In the genomic region with DNA sequence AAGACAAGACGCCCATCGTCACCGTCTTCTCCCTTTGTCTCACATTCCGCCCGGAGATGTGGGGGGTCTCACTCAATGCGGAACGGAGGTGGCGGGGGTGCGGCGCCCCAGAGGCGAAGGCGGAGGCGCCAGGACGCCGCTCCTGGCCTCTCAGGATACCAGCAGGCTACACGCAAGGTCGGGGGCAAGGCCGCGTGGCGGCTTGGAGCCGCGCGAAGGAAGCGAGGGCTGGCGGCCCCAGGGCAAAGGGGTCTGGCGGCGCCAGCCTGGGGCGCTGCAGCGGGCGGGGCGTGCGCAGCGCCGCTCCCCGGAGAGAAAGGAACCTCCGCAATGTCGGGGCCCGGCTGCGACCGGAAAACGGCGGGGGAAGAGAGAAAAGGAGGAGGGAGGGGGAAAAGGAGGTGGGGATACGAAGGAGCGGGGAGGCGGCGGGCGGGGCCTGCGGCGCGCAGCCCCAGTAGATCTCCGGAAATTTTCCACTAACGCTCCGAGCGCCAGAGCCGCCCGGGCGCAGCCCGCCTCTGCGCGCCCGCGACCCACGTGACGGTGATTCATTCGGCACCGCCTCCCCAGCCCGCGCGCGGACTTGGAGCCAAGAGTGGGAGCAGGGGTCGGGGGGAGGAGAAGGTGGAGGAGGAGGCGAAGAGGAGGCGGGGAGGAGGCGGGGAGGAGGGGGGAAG, we compare ENCODE assay signal across 1 cellular context.
A peak's percentile ranks its signal among the peaks of the same experiment; 100 is the strongest.
TF ChIP-seq lines count a peak whose summit lies in the region.

No MANE protein-coding gene starts in this region.

TF ChIP-seq in HepG2, 621 proteins besides CTCF, POLR2A, EP300 and RAD21 (continued from another document and continues in another):
- TF ChIP-seq ZNF224 (CRISPR knock-in tag; IDR thresholded peaks at IDR 0.05), result no peak
- no peak for TF ChIP-seq SMAD9 (CRISPR knock-in tag; IDR thresholded peaks at IDR 0.05)
- peak; percentile 74; the same call in 1 of the 2 replicates for TF ChIP-seq JUNB (CRISPR knock-in tag; IDR thresholded peaks at IDR 0.05; ENCODE audit: borderline replicate concordance)
- TF ChIP-seq, protein P1, sequence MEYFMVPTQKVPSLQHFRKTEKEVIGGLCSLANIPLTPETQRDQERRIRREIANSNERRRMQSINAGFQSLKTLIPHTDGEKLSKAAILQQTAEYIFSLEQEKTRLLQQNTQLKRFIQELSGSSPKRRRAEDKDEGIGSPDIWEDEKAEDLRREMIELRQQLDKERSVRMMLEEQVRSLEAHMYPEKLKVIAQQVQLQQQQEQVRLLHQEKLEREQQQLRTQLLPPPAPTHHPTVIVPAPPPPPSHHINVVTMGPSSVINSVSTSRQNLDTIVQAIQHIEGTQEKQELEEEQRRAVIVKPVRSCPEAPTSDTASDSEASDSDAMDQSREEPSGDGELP (IDR thresholded peaks at IDR 0.05; ENCODE audit: borderline replicate concordance, low read depth), result peak; percentile 41; the same call in 1 of the 2 replicates
- no peak for TF ChIP-seq ZNF550 (CRISPR knock-in tag; IDR thresholded peaks at IDR 0.05; ENCODE audit: borderline replicate concordance)
- no peak for TF ChIP-seq ZNF577 (CRISPR knock-in tag; IDR thresholded peaks at IDR 0.05; ENCODE audit: borderline replicate concordance, low read depth)
- peak; percentile 75 for TF ChIP-seq ZMYM4 (CRISPR knock-in tag; IDR thresholded peaks at IDR 0.05)
- TF ChIP-seq ZNF337 (CRISPR knock-in tag; IDR thresholded peaks at IDR 0.05; ENCODE audit: borderline replicate concordance, low read depth), result peak; percentile 64; the same call in 1 of the 2 replicates
- TF ChIP-seq, protein P2, sequence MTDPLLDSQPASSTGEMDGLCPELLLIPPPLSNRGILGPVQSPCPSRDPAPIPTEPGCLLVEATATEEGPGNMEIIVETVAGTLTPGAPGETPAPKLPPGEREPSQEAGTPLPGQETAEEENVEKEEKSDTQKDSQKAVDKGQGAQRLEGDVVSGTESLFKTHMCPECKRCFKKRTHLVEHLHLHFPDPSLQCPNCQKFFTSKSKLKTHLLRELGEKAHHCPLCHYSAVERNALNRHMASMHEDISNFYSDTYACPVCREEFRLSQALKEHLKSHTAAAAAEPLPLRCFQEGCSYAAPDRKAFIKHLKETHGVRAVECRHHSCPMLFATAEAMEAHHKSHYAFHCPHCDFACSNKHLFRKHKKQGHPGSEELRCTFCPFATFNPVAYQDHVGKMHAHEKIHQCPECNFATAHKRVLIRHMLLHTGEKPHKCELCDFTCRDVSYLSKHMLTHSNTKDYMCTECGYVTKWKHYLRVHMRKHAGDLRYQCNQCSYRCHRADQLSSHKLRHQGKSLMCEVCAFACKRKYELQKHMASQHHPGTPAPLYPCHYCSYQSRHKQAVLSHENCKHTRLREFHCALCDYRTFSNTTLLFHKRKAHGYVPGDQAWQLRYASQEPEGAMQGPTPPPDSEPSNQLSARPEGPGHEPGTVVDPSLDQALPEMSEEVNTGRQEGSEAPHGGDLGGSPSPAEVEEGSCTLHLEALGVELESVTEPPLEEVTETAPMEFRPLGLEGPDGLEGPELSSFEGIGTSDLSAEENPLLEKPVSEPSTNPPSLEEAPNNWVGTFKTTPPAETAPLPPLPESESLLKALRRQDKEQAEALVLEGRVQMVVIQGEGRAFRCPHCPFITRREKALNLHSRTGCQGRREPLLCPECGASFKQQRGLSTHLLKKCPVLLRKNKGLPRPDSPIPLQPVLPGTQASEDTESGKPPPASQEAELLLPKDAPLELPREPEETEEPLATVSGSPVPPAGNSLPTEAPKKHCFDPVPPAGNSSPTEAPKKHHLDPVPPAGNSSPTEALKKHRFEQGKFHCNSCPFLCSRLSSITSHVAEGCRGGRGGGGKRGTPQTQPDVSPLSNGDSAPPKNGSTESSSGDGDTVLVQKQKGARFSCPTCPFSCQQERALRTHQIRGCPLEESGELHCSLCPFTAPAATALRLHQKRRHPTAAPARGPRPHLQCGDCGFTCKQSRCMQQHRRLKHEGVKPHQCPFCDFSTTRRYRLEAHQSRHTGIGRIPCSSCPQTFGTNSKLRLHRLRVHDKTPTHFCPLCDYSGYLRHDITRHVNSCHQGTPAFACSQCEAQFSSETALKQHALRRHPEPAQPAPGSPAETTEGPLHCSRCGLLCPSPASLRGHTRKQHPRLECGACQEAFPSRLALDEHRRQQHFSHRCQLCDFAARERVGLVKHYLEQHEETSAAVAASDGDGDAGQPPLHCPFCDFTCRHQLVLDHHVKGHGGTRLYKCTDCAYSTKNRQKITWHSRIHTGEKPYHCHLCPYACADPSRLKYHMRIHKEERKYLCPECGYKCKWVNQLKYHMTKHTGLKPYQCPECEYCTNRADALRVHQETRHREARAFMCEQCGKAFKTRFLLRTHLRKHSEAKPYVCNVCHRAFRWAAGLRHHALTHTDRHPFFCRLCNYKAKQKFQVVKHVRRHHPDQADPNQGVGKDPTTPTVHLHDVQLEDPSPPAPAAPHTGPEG (CRISPR knock-in tag; IDR thresholded peaks at IDR 0.05), result no peak
- TF ChIP-seq, protein P3, sequence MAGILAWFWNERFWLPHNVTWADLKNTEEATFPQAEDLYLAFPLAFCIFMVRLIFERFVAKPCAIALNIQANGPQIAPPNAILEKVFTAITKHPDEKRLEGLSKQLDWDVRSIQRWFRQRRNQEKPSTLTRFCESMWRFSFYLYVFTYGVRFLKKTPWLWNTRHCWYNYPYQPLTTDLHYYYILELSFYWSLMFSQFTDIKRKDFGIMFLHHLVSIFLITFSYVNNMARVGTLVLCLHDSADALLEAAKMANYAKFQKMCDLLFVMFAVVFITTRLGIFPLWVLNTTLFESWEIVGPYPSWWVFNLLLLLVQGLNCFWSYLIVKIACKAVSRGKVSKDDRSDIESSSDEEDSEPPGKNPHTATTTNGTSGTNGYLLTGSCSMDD (CRISPR knock-in tag; IDR thresholded peaks at IDR 0.05), result no peak
- TF ChIP-seq ZSCAN9 (CRISPR knock-in tag; IDR thresholded peaks at IDR 0.05; ENCODE audit: borderline replicate concordance), result no peak; the same call in 1 of the 2 replicates
- TF ChIP-seq REL (CRISPR knock-in tag; conservative IDR thresholded peaks at IDR 0.05), result peak; percentile 92
- no peak for TF ChIP-seq ZNF441 (CRISPR knock-in tag; IDR thresholded peaks at IDR 0.05; ENCODE audit: borderline replicate concordance)
- TF ChIP-seq SALL1 (CRISPR knock-in tag; IDR thresholded peaks at IDR 0.05), result peak; percentile 80
- peak; percentile 44; the same call in 1 of the 2 replicates for TF ChIP-seq ZNF333 (CRISPR knock-in tag; IDR thresholded peaks at IDR 0.05; ENCODE audit: borderline replicate concordance)
- TF ChIP-seq, protein P4, sequence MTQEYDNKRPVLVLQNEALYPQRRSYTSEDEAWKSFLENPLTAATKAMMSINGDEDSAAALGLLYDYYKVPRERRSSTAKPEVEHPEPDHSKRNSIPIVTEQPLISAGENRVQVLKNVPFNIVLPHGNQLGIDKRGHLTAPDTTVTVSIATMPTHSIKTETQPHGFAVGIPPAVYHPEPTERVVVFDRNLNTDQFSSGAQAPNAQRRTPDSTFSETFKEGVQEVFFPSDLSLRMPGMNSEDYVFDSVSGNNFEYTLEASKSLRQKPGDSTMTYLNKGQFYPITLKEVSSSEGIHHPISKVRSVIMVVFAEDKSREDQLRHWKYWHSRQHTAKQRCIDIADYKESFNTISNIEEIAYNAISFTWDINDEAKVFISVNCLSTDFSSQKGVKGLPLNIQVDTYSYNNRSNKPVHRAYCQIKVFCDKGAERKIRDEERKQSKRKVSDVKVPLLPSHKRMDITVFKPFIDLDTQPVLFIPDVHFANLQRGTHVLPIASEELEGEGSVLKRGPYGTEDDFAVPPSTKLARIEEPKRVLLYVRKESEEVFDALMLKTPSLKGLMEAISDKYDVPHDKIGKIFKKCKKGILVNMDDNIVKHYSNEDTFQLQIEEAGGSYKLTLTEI (CRISPR knock-in tag; conservative IDR thresholded peaks at IDR 0.05), result no peak
- TF ChIP-seq, protein P5, sequence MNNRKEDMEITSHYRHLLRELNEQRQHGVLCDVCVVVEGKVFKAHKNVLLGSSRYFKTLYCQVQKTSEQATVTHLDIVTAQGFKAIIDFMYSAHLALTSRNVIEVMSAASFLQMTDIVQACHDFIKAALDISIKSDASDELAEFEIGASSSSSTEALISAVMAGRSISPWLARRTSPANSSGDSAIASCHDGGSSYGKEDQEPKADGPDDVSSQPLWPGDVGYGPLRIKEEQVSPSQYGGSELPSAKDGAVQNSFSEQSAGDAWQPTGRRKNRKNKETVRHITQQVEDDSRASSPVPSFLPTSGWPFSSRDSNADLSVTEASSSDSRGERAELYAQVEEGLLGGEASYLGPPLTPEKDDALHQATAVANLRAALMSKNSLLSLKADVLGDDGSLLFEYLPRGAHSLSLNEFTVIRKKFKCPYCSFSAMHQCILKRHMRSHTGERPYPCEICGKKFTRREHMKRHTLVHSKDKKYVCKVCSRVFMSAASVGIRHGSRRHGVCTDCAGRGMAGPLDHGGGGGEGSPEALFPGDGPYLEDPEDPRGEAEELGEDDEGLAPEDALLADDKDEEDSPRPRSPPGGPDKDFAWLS (CRISPR knock-in tag; IDR thresholded peaks at IDR 0.05; ENCODE audit: borderline replicate concordance), result no peak
- no peak for TF ChIP-seq MLLT10 (CRISPR knock-in tag; IDR thresholded peaks at IDR 0.05)
- TF ChIP-seq, protein P6, sequence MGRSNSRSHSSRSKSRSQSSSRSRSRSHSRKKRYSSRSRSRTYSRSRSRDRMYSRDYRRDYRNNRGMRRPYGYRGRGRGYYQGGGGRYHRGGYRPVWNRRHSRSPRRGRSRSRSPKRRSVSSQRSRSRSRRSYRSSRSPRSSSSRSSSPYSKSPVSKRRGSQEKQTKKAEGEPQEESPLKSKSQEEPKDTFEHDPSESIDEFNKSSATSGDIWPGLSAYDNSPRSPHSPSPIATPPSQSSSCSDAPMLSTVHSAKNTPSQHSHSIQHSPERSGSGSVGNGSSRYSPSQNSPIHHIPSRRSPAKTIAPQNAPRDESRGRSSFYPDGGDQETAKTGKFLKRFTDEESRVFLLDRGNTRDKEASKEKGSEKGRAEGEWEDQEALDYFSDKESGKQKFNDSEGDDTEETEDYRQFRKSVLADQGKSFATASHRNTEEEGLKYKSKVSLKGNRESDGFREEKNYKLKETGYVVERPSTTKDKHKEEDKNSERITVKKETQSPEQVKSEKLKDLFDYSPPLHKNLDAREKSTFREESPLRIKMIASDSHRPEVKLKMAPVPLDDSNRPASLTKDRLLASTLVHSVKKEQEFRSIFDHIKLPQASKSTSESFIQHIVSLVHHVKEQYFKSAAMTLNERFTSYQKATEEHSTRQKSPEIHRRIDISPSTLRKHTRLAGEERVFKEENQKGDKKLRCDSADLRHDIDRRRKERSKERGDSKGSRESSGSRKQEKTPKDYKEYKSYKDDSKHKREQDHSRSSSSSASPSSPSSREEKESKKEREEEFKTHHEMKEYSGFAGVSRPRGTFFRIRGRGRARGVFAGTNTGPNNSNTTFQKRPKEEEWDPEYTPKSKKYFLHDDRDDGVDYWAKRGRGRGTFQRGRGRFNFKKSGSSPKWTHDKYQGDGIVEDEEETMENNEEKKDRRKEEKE (IDR thresholded peaks at IDR 0.05), result no peak
- no peak for TF ChIP-seq ZNF644 (CRISPR knock-in tag; IDR thresholded peaks at IDR 0.05; ENCODE audit: low read depth)
- TF ChIP-seq MBNL3 (CRISPR knock-in tag; conservative IDR thresholded peaks at IDR 0.05), result no peak
- TF ChIP-seq, protein P7, sequence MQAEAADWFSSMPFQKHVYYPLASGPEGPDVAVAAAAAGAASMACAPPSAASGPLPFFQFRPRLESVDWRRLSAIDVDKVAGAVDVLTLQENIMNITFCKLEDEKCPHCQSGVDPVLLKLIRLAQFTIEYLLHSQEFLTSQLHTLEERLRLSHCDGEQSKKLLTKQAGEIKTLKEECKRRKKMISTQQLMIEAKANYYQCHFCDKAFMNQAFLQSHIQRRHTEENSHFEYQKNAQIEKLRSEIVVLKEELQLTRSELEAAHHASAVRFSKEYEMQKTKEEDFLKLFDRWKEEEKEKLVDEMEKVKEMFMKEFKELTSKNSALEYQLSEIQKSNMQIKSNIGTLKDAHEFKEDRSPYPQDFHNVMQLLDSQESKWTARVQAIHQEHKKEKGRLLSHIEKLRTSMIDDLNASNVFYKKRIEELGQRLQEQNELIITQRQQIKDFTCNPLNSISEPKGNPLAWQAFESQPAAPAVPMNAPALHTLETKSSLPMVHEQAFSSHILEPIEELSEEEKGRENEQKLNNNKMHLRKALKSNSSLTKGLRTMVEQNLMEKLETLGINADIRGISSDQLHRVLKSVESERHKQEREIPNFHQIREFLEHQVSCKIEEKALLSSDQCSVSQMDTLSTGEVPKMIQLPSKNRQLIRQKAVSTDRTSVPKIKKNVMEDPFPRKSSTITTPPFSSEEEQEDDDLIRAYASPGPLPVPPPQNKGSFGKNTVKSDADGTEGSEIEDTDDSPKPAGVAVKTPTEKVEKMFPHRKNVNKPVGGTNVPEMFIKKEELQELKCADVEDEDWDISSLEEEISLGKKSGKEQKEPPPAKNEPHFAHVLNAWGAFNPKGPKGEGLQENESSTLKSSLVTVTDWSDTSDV (CRISPR knock-in tag; IDR thresholded peaks at IDR 0.05), result peak; percentile 71; the same call in 1 of the 2 replicates
- no peak for TF ChIP-seq ZNF839 (CRISPR knock-in tag; IDR thresholded peaks at IDR 0.05; ENCODE audit: borderline replicate concordance)
- no peak for TF ChIP-seq ZNF367 (CRISPR knock-in tag; IDR thresholded peaks at IDR 0.05; ENCODE audit: borderline replicate concordance)
- TF ChIP-seq TARDBP (CRISPR knock-in tag; IDR thresholded peaks at IDR 0.05), result peak; percentile 22; the same call in 1 of the 2 replicates
- TF ChIP-seq PLRG1 (conservative IDR thresholded peaks at IDR 0.05), result no peak
- TF ChIP-seq MTF1 (CRISPR knock-in tag; IDR thresholded peaks at IDR 0.05), result 0 out of 2 replicates have a peak, but pooled peaks have one; percentile 41
- TF ChIP-seq POGZ (CRISPR knock-in tag; IDR thresholded peaks at IDR 0.05), result peak; percentile 88
- TF ChIP-seq, protein P8, sequence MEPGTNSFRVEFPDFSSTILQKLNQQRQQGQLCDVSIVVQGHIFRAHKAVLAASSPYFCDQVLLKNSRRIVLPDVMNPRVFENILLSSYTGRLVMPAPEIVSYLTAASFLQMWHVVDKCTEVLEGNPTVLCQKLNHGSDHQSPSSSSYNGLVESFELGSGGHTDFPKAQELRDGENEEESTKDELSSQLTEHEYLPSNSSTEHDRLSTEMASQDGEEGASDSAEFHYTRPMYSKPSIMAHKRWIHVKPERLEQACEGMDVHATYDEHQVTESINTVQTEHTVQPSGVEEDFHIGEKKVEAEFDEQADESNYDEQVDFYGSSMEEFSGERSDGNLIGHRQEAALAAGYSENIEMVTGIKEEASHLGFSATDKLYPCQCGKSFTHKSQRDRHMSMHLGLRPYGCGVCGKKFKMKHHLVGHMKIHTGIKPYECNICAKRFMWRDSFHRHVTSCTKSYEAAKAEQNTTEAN (CRISPR knock-in tag; conservative IDR thresholded peaks at IDR 0.05), result no peak
- TF ChIP-seq ZNF205 (CRISPR knock-in tag; IDR thresholded peaks at IDR 0.05), result peak; percentile 99
- no peak for TF ChIP-seq ZNF136 (CRISPR knock-in tag; IDR thresholded peaks at IDR 0.05; ENCODE audit: low read depth)
- TF ChIP-seq AGO1 (IDR thresholded peaks at IDR 0.05; ENCODE audit: low read depth, low read length, poor library complexity, severe bottlenecking), result no peak
- TF ChIP-seq MEF2D (CRISPR knock-in tag; IDR thresholded peaks at IDR 0.05), result peak; percentile 57; the same call in 1 of the 2 replicates
- no peak for TF ChIP-seq DNMT1 (CRISPR knock-in tag; IDR thresholded peaks at IDR 0.05)
- no peak for TF ChIP-seq ZSCAN20 (CRISPR knock-in tag; IDR thresholded peaks at IDR 0.05; ENCODE audit: borderline replicate concordance)
- TF ChIP-seq, protein P9, sequence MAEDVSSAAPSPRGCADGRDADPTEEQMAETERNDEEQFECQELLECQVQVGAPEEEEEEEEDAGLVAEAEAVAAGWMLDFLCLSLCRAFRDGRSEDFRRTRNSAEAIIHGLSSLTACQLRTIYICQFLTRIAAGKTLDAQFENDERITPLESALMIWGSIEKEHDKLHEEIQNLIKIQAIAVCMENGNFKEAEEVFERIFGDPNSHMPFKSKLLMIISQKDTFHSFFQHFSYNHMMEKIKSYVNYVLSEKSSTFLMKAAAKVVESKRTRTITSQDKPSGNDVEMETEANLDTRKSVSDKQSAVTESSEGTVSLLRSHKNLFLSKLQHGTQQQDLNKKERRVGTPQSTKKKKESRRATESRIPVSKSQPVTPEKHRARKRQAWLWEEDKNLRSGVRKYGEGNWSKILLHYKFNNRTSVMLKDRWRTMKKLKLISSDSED (CRISPR knock-in tag; IDR thresholded peaks at IDR 0.05), result no peak
- TF ChIP-seq ZFY (CRISPR knock-in tag; IDR thresholded peaks at IDR 0.05), result peak; percentile 60
- peak; percentile 75 for TF ChIP-seq HES4 (CRISPR knock-in tag; IDR thresholded peaks at IDR 0.05; ENCODE audit: borderline replicate concordance)
